Comparison of ENCODE assay signal across 27 cellular contexts in genomic region chr5:86572825-86573224, GRCh38.
"Had no signal": no experiment of that assay in that cellular context is flagged by ENCODE, and none has a peak within 500 bp of the region (broad histone marks: within the 10 kb centered on the region; RNA-seq: fewer than 3 reads in every experiment).

No MANE protein-coding gene starts in this region.

- H3K27ac ChIP-seq: colonic mucosa, coronary artery, dorsolateral prefrontal cortex, epithelial cell of prostate, esophagus muscularis mucosa, esophagus squamous epithelium, foreskin keratinocyte, gastrocnemius medialis, gastroesophageal sphincter, heart left ventricle, heart right ventricle had no signal

- H3K4me3 ChIP-seq: colonic mucosa, coronary artery, dorsolateral prefrontal cortex, esophagus muscularis mucosa, esophagus squamous epithelium, gastrocnemius medialis, gastroesophageal sphincter, heart left ventricle, heart right ventricle had no signal

- DNase-seq: colonic mucosa; cortex of kidney; dermis blood vessel endothelial cell; dorsolateral prefrontal cortex; effector CD4-positive, alpha-beta T cell; effector CD8-positive, alpha-beta T cell; effector memory CD4-positive, alpha-beta T cell; effector memory CD8-positive, alpha-beta T cell; endodermal cell; erythroblast; esophagus squamous epithelium; foreskin fibroblast; foreskin keratinocyte; gastrocnemius medialis; glutamatergic neuron; head of caudate nucleus; heart left ventricle; heart right ventricle had no signal

- ATAC-seq: effector memory CD8-positive, alpha-beta T cell; esophagus mucosa; foreskin keratinocyte; gastrocnemius medialis; gastroesophageal sphincter; heart left ventricle; heart right ventricle had no signal

- H3K4me1 ChIP-seq: colonic mucosa, esophagus muscularis mucosa, esophagus squamous epithelium, foreskin keratinocyte, gastrocnemius medialis, gastroesophageal sphincter, heart left ventricle, heart right ventricle had no signal

- H3K36me3 ChIP-seq: colonic mucosa, esophagus muscularis mucosa, esophagus squamous epithelium, gastrocnemius medialis, gastroesophageal sphincter, heart left ventricle, heart right ventricle had no signal

- FAIRE-seq: colon, endometrium, endothelial cell of umbilical vein, frontal cortex had no signal

- H3K27me3 ChIP-seq: colonic mucosa, dorsolateral prefrontal cortex, esophagus muscularis mucosa, esophagus squamous epithelium, foreskin keratinocyte, gastrocnemius medialis, gastroesophageal sphincter, heart left ventricle, heart right ventricle had no signal

- H3K9me3 ChIP-seq: colonic mucosa, esophagus muscularis mucosa, esophagus squamous epithelium, gastrocnemius medialis, gastroesophageal sphincter, heart left ventricle had no signal
